Comparison of ENCODE assay signal across 8 cellular contexts in genomic region chr14:95460647-95461478, GRCh38. TPM values are rescaled to one million over a fixed set of nuclear protein-coding genes. Genes with fewer than 3 reads are reported as not detected.
A peak's percentile ranks its signal among the peaks of the same experiment; 100 is the strongest.
DNase-seq lines count a peak whose midpoint lies in the region; ATAC-seq and TF ChIP-seq lines count a peak whose summit lies in the region.

No MANE protein-coding gene starts in this region.

- CTCF ChIA-PET in AG04450 (lab: Charles Lee) (interaction anchor here (0.6 to 5.8 kb wide), 4 partner anchors 8 to 66 kb away, joined by 3 to 21 read pairs (median 14); no protein-coding TSS in a partner anchor), T-cell (lab: Charles Lee) (no interaction called here)

- peaks cover 0 to 3% (median 0%) of the 10 kb centered on the region in 3 donors for H3K9me3 Mint-ChIP-seq in T-cell

- H3K9me3 ChIP-seq in AG04450 (ENCODE audit: control insufficient read depth, insufficient read depth, low read length) (no peaks in the 10 kb centered on the region), esophagus squamous epithelium (no peaks in the 10 kb centered on the region), testis (no peaks in the 10 kb centered on the region), heart left ventricle (no peaks in the 10 kb centered on the region)

- H3K27ac ChIP-seq in AG04450 (ENCODE audit: low read depth, low read length) = no peak overlapping the region
- peak overlapping the region; percentile 88 for H3K27ac ChIP-seq in temporal lobe (ENCODE audit: low read depth, low read length)
- H3K27ac ChIP-seq in esophagus squamous epithelium = peak overlapping the region in 2 of 4 donors; percentile 39 to 44
- no peak overlapping the region for H3K27ac ChIP-seq in testis
- H3K27ac ChIP-seq in heart left ventricle = no peak overlapping the region

- no peak overlapping the region for H3K4me3 ChIP-seq in AG04450 (ENCODE audit: low read depth, low read length)
- peak overlapping the region in 1 of 4 donors; percentile 13 for H3K4me3 ChIP-seq in esophagus squamous epithelium
- H3K4me3 ChIP-seq in testis = no peak overlapping the region
- H3K4me3 ChIP-seq in heart left ventricle = no peak overlapping the region

- peak overlapping the region in 1 of 3 donors; percentile 71 for H3K4me3 Mint-ChIP-seq in T-cell

- TF ChIP-seq POLR2A in esophagus squamous epithelium (IDR thresholded peaks at IDR 0.05) = no peak
- no peak for TF ChIP-seq POLR2A in testis (IDR thresholded peaks at IDR 0.05)
- no peak for TF ChIP-seq POLR2A in heart left ventricle (IDR thresholded peaks at IDR 0.05)

- H3K27me3 ChIP-seq in AG04450 (ENCODE audit: control insufficient read depth, insufficient read depth, low read length) (no peaks in the 10 kb centered on the region), esophagus squamous epithelium (peaks cover 0 to 18% (median 0%) of the 10 kb centered on the region in 4 donors), testis (no peaks in the 10 kb centered on the region), heart left ventricle (no peaks in the 10 kb centered on the region)

- POLR2A ChIA-PET in AG04450 (lab: Yijun Ruan, JAX) (interaction anchor here (1.0 to 1.5 kb wide), 4 partner anchors 22 to 70 kb away, joined by 3 to 5 read pairs (median 4); partner anchors contain the start of gene SYNE3), T-cell (lab: Charles Lee) (no interaction called here)

- peak; percentile 55 for DNase-seq in AG04450 (ENCODE audit: low read depth, low spot score)
- DNase-seq in HK-2 (ENCODE audit: unreplicated experiment) = peak; percentile 56
- no peak for DNase-seq in T-cell
- DNase-seq in iPS-NIHi7 (ENCODE audit: extremely low spot score) = peak; percentile 70
- DNase-seq in esophagus squamous epithelium (lab: John Stamatoyannopoulos, UW) = no peak
- no peak for DNase-seq in testis
- DNase-seq in heart left ventricle = no peak

- H3K27me3 Mint-ChIP-seq in T-cell = no peaks in the 10 kb centered on the region

- ATAC-seq in T-cell (replicated peaks in 1 of 4) (no peak), heart left ventricle (no peak)

- H3K36me3 ChIP-seq in esophagus squamous epithelium (peaks cover 0 to 24% (median 0%) of the 10 kb centered on the region in 3 donors), testis (ENCODE audit: low read depth, missing control alignments) (no peaks in the 10 kb centered on the region), heart left ventricle (peaks cover 0 to 54% (median 6%) of the 10 kb centered on the region in 9 donors)

- WGBS in esophagus squamous epithelium, 2 donors = 44 to 52% methylated on average over 13 to 20 of the region's 29 CpGs
- 44 to 81% methylated on average over 19 to 27 of the region's 29 CpGs for WGBS in testis, 2 donors
- WGBS in heart left ventricle, 4 donors = 45 to 74% (median 62%) methylated on average over 29 of the region's 29 CpGs

- intact Hi-C loops in esophagus squamous epithelium (cut with DNase I) (no loop called here), testis (cut with DNase I; ENCODE audit: low total_unique reads) (no loop called here), heart left ventricle (cut with DNase I) (no loop called here)

- H3K36me3 Mint-ChIP-seq in T-cell = peaks cover 36% of the 10 kb centered on the region

- H3K4me1 Mint-ChIP-seq in T-cell = peaks cover 54 to 69% (median 67%) of the 10 kb centered on the region in 3 donors

- TF ChIP-seq CTCF in AG04450 (IDR thresholded peaks at IDR 0.05; ENCODE audit: low read depth, low read length) (no peak), esophagus squamous epithelium (IDR thresholded peaks at IDR 0.05) (no peak), testis (IDR thresholded peaks at IDR 0.05) (no peak), heart left ventricle (IDR thresholded peaks at IDR 0.05) (no peak)

- H3K4me1 ChIP-seq in esophagus squamous epithelium (peaks cover 9 to 26% (median 10%) of the 10 kb centered on the region in 3 donors), testis (no peaks in the 10 kb centered on the region), heart left ventricle (peaks cover 0 to 34% (median 16%) of the 10 kb centered on the region in 12 donors)

- H3K27ac Mint-ChIP-seq in T-cell = peak overlapping the region; percentile 88 to 97

RNA-seq across cellular contexts. Expression of gene SYNE3, which starts 55.6 kb away (rescaled TPM):
- 4.2 and 4.4 TPM in 2 replicates for polyA plus RNA-seq in AG04450 (2011; rRNA removed)
- 9.8 and 9.9 TPM in 2 replicates for polyA minus RNA-seq in AG04450 (2011; rRNA and poly(A)+ RNA removed)
- total RNA-seq in T-cell = 10 to 100 TPM; 55.6 to 92.3 (median 77.8) TPM
- 0.98 TPM for total RNA-seq in temporal lobe
- 10 to 100 TPM in 1 of 4 donors, 1 to 10 TPM in 3; 1.5 to 11.6 (median 5.5) TPM for total RNA-seq in esophagus squamous epithelium
- 10 to 100 TPM; 37.6 to 38.9 TPM for total RNA-seq in testis
- 8.3 TPM for polyA plus RNA-seq in testis (ENCODE audit: insufficient read depth, low read depth, low replicate concordance)
- total RNA-seq in heart left ventricle = 10 to 100 TPM in 5 of 9 donors, 1 to 10 TPM in 4; 6.2 to 16.9 (median 10.3) TPM
- polyA plus RNA-seq in heart left ventricle = 1 to 10 TPM; 3.1 to 3.9 TPM

Comparison
In these comparisons a context has a peak if more than half of its experiments do, and no peak if none do; other contexts are left out.
1. DNase-seq: peak in AG04450 (single experiment), HK-2 (single experiment) and iPS-NIHi7 (single experiment); none in T-cell (0 of 34), esophagus squamous epithelium (single experiment), testis (single experiment) and heart left ventricle (0 of 5).